26 cellular contexts compared by ENCODE assay signal in the genomic region with DNA sequence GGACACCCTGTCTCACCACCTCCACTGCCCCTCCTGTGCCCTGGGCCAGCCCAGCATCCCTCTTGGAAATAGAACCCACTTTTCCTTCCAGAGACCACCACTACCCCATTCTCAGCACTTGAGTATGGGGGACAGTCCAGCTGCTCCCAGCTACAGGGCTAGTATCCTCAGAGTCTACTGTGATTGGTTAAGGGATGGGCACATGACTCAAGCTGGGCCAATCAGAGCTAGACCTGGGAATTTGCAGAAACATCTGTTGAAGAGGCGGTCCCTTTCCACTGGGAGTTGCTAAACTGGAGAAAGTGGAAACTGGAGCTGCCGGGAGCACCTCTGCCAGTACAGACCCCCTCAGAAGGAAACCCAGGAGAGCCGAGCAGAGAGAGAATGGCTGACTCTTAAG.
"Had no signal": no experiment of that assay in that cellular context is flagged by ENCODE, and none has a peak within 500 bp of the region (broad histone marks: within the 10 kb centered on the region; RNA-seq: fewer than 3 reads in every experiment).

No MANE protein-coding gene starts in this region.

- H3K36me3 ChIP-seq: breast epithelium, tibial nerve had no signal

- H3K9me3 ChIP-seq: breast epithelium had no signal

- FAIRE-seq: astrocyte, endometrium, kidney, urothelium cell line had no signal

- H3K36me3 Mint-ChIP-seq: activated naive CD4-positive, alpha-beta T cell treated with anti-CD3 and anti-CD28 coated beads, Interleukin-2, amount 50 U/mL, for 24 hours had no signal

- H3K4me3 Mint-ChIP-seq: activated CD4-positive, alpha-beta T cell treated with anti-CD3 and anti-CD28 coated beads, Interleukin-2, amount 10 ng/mL, durations not matched to agents 24 days and 14 days; activated CD8-positive, alpha-beta T cell treated with anti-CD3 and anti-CD28 coated beads, Interleukin-2, amount 10 ng/mL, durations not matched to agents 7 days and 5 days; activated naive CD4-positive, alpha-beta T cell treated with anti-CD3 and anti-CD28 coated beads, Interleukin-2, amount 50 U/mL, for 24 hours; nephron progenitor cell had no signal

- H3K27me3 Mint-ChIP-seq: activated CD4-positive, alpha-beta T cell treated with anti-CD3 and anti-CD28 coated beads, Interleukin-2, amount 10 ng/mL, durations not matched to agents 24 days and 14 days had no signal

- DNase-seq: activated CD4-positive, alpha-beta T cell treated with anti-CD3 and anti-CD28 coated beads, Interleukin-2, amount 10 ng/mL, durations not matched to agents 24 days and 14 days; activated CD8-positive, alpha-beta memory T cell treated with anti-CD3 and anti-CD28 coated beads, Interleukin-2, amount 50 U/mL, for 4 hours; activated CD8-positive, alpha-beta T cell treated with anti-CD3 and anti-CD28 coated beads, Interleukin-2, amount 10 ng/mL, durations not matched to agents 7 days and 5 days; activated effector memory CD4-positive, alpha-beta T cell treated with anti-CD3 and anti-CD28 coated beads, Interleukin-2, amount 50 U/mL, for 16 hours; activated T-cell treated with anti-CD3 and anti-CD28 coated beads, Interleukin-2, amount 50 U/mL, for 48 hours; erythroblast; foreskin melanocyte; hippocampal formation; kidney; nephron progenitor cell; nucleus accumbens; retina; stimulated activated CD4-positive, alpha-beta T cell treated with anti-CD3 and anti-CD28 coated beads, Interleukin-12 subunit alpha, Interleukin-12 subunit beta, amount 100 ng/mL, for 4 hours; stimulated activated CD4-positive, alpha-beta T cell treated with anti-CD3 and anti-CD28 coated beads, Interleukin-1b, Interleukin-23, amount 100 ng/mL, for 48 hours; stimulated activated CD8-positive, alpha-beta memory T cell treated with anti-CD3 and anti-CD28 coated beads, Interleukin-4, amount 100 ng/mL, for 48 hours; stimulated activated naive CD4-positive, alpha-beta T cell treated with Interleukin-2 at 50 U/mL for 16 hours; T1000 had no signal

- H3K27me3 ChIP-seq: tibial nerve had no signal

- H3K4me1 ChIP-seq: breast epithelium, tibial nerve had no signal

- H3K27ac Mint-ChIP-seq: activated CD4-positive, alpha-beta T cell treated with anti-CD3 and anti-CD28 coated beads, Interleukin-2, amount 10 ng/mL, durations not matched to agents 24 days and 14 days; activated CD8-positive, alpha-beta T cell treated with anti-CD3 and anti-CD28 coated beads, Interleukin-2, amount 10 ng/mL, durations not matched to agents 7 days and 5 days; activated naive CD4-positive, alpha-beta T cell treated with anti-CD3 and anti-CD28 coated beads, Interleukin-2, amount 50 U/mL, for 24 hours; nephron progenitor cell had no signal

- H3K27ac ChIP-seq: breast epithelium, coronary artery, tibial nerve had no signal

- H3K9me3 Mint-ChIP-seq: activated CD4-positive, alpha-beta T cell treated with anti-CD3 and anti-CD28 coated beads, Interleukin-2, amount 10 ng/mL, durations not matched to agents 24 days and 14 days; activated naive CD4-positive, alpha-beta T cell treated with anti-CD3 and anti-CD28 coated beads, Interleukin-2, amount 50 U/mL, for 24 hours; nephron progenitor cell had no signal

- ATAC-seq: activated CD8-positive, alpha-beta T cell treated with anti-CD3 and anti-CD28 coated beads, Interleukin-2, amount 10 ng/mL, durations not matched to agents 7 days and 5 days; left lobe of liver had no signal

- H3K4me1 Mint-ChIP-seq: activated CD4-positive, alpha-beta T cell treated with anti-CD3 and anti-CD28 coated beads, Interleukin-2, amount 10 ng/mL, durations not matched to agents 24 days and 14 days; activated naive CD4-positive, alpha-beta T cell treated with anti-CD3 and anti-CD28 coated beads, Interleukin-2, amount 50 U/mL, for 24 hours; nephron progenitor cell had no signal

- H3K4me3 ChIP-seq: breast epithelium, coronary artery, lung, tibial nerve had no signal
